ENCODE assay signal across 1 cellular context in the genomic region with DNA sequence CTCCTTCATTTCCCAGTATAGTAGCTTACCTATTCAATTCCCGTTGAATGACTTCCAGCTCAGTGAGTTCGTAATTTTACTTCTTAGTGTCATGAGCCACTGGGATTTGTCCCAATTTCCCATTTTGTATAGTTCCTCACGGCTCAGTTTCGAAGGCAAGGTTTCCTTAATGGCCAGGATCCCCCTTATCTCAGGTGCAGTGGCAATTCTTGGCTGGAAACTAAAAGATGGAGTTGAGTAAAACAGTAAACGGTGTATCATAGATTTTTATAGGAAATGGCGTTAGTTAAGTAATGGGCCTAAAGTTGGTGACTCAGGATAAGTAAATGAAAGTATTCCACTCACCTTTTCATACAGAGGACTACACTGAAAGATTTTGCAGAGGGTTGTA.
TF ChIP-seq lines count a peak whose summit lies in the region.

No MANE protein-coding gene starts in this region.

TF ChIP-seq in K562, 482 proteins besides CTCF, POLR2A, EP300 and RAD21 (continued from another document):
- TF ChIP-seq, protein P1, sequence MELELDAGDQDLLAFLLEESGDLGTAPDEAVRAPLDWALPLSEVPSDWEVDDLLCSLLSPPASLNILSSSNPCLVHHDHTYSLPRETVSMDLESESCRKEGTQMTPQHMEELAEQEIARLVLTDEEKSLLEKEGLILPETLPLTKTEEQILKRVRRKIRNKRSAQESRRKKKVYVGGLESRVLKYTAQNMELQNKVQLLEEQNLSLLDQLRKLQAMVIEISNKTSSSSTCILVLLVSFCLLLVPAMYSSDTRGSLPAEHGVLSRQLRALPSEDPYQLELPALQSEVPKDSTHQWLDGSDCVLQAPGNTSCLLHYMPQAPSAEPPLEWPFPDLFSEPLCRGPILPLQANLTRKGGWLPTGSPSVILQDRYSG (tag; conservative IDR thresholded peaks at IDR 0.05; ENCODE audit: low read depth), result 0 out of 2 replicates have a peak, but pooled peaks have one; percentile 37
- TF ChIP-seq, protein P2, sequence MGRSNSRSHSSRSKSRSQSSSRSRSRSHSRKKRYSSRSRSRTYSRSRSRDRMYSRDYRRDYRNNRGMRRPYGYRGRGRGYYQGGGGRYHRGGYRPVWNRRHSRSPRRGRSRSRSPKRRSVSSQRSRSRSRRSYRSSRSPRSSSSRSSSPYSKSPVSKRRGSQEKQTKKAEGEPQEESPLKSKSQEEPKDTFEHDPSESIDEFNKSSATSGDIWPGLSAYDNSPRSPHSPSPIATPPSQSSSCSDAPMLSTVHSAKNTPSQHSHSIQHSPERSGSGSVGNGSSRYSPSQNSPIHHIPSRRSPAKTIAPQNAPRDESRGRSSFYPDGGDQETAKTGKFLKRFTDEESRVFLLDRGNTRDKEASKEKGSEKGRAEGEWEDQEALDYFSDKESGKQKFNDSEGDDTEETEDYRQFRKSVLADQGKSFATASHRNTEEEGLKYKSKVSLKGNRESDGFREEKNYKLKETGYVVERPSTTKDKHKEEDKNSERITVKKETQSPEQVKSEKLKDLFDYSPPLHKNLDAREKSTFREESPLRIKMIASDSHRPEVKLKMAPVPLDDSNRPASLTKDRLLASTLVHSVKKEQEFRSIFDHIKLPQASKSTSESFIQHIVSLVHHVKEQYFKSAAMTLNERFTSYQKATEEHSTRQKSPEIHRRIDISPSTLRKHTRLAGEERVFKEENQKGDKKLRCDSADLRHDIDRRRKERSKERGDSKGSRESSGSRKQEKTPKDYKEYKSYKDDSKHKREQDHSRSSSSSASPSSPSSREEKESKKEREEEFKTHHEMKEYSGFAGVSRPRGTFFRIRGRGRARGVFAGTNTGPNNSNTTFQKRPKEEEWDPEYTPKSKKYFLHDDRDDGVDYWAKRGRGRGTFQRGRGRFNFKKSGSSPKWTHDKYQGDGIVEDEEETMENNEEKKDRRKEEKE (IDR thresholded peaks at IDR 0.05; ENCODE audit: borderline replicate concordance in 1 of 2, control insufficient read depth in 1 of 2, low read depth in 2 of 2, low read length in 1 of 2), result peak in 1 of 2 experiments; percentile 31; a peak in 1 of 4 replicates
- TF ChIP-seq ZNF217 (CRISPR knock-in tag; IDR thresholded peaks at IDR 0.05), result no peak
- no peak for TF ChIP-seq ZKSCAN8 (CRISPR knock-in tag; IDR thresholded peaks at IDR 0.05)
- 0 out of 4 replicates have a peak, but pooled peaks have one; percentile 15 to 28 for TF ChIP-seq KDM1A (IDR thresholded peaks at IDR 0.05)
- no peak for TF ChIP-seq RB1 (IDR thresholded peaks at IDR 0.05; ENCODE audit: low read depth)
- peak; percentile 58; the same call in 1 of the 2 replicates for TF ChIP-seq KAT8 (IDR thresholded peaks at IDR 0.05; ENCODE audit: low read depth)
- TF ChIP-seq, protein P3, sequence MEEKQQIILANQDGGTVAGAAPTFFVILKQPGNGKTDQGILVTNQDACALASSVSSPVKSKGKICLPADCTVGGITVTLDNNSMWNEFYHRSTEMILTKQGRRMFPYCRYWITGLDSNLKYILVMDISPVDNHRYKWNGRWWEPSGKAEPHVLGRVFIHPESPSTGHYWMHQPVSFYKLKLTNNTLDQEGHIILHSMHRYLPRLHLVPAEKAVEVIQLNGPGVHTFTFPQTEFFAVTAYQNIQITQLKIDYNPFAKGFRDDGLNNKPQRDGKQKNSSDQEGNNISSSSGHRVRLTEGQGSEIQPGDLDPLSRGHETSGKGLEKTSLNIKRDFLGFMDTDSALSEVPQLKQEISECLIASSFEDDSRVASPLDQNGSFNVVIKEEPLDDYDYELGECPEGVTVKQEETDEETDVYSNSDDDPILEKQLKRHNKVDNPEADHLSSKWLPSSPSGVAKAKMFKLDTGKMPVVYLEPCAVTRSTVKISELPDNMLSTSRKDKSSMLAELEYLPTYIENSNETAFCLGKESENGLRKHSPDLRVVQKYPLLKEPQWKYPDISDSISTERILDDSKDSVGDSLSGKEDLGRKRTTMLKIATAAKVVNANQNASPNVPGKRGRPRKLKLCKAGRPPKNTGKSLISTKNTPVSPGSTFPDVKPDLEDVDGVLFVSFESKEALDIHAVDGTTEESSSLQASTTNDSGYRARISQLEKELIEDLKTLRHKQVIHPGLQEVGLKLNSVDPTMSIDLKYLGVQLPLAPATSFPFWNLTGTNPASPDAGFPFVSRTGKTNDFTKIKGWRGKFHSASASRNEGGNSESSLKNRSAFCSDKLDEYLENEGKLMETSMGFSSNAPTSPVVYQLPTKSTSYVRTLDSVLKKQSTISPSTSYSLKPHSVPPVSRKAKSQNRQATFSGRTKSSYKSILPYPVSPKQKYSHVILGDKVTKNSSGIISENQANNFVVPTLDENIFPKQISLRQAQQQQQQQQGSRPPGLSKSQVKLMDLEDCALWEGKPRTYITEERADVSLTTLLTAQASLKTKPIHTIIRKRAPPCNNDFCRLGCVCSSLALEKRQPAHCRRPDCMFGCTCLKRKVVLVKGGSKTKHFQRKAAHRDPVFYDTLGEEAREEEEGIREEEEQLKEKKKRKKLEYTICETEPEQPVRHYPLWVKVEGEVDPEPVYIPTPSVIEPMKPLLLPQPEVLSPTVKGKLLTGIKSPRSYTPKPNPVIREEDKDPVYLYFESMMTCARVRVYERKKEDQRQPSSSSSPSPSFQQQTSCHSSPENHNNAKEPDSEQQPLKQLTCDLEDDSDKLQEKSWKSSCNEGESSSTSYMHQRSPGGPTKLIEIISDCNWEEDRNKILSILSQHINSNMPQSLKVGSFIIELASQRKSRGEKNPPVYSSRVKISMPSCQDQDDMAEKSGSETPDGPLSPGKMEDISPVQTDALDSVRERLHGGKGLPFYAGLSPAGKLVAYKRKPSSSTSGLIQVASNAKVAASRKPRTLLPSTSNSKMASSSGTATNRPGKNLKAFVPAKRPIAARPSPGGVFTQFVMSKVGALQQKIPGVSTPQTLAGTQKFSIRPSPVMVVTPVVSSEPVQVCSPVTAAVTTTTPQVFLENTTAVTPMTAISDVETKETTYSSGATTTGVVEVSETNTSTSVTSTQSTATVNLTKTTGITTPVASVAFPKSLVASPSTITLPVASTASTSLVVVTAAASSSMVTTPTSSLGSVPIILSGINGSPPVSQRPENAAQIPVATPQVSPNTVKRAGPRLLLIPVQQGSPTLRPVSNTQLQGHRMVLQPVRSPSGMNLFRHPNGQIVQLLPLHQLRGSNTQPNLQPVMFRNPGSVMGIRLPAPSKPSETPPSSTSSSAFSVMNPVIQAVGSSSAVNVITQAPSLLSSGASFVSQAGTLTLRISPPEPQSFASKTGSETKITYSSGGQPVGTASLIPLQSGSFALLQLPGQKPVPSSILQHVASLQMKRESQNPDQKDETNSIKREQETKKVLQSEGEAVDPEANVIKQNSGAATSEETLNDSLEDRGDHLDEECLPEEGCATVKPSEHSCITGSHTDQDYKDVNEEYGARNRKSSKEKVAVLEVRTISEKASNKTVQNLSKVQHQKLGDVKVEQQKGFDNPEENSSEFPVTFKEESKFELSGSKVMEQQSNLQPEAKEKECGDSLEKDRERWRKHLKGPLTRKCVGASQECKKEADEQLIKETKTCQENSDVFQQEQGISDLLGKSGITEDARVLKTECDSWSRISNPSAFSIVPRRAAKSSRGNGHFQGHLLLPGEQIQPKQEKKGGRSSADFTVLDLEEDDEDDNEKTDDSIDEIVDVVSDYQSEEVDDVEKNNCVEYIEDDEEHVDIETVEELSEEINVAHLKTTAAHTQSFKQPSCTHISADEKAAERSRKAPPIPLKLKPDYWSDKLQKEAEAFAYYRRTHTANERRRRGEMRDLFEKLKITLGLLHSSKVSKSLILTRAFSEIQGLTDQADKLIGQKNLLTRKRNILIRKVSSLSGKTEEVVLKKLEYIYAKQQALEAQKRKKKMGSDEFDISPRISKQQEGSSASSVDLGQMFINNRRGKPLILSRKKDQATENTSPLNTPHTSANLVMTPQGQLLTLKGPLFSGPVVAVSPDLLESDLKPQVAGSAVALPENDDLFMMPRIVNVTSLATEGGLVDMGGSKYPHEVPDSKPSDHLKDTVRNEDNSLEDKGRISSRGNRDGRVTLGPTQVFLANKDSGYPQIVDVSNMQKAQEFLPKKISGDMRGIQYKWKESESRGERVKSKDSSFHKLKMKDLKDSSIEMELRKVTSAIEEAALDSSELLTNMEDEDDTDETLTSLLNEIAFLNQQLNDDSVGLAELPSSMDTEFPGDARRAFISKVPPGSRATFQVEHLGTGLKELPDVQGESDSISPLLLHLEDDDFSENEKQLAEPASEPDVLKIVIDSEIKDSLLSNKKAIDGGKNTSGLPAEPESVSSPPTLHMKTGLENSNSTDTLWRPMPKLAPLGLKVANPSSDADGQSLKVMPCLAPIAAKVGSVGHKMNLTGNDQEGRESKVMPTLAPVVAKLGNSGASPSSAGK (IDR thresholded peaks at IDR 0.05), result 0 out of 2 replicates have a peak, but pooled peaks have one; percentile 65
- TF ChIP-seq MYBL2 (IDR thresholded peaks at IDR 0.05; ENCODE audit: low read depth), result peak; percentile 27; the same call in 1 of the 2 replicates
- no peak for TF ChIP-seq MYBL2 (CRISPR knock-in tag; IDR thresholded peaks at IDR 0.05; ENCODE audit: borderline replicate concordance)
- 0 out of 4 replicates have a peak, but pooled peaks of 1 of the 2 experiments have one; percentile 56 for TF ChIP-seq ARNT (IDR thresholded peaks at IDR 0.05)
- TF ChIP-seq, protein P4, sequence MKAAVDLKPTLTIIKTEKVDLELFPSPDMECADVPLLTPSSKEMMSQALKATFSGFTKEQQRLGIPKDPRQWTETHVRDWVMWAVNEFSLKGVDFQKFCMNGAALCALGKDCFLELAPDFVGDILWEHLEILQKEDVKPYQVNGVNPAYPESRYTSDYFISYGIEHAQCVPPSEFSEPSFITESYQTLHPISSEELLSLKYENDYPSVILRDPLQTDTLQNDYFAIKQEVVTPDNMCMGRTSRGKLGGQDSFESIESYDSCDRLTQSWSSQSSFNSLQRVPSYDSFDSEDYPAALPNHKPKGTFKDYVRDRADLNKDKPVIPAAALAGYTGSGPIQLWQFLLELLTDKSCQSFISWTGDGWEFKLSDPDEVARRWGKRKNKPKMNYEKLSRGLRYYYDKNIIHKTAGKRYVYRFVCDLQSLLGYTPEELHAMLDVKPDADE (conservative IDR thresholded peaks at IDR 0.05; ENCODE audit: control insufficient read depth, low read depth, low read length), result no peak
- peak; percentile 16 for TF ChIP-seq BRD9 (IDR thresholded peaks at IDR 0.05; ENCODE audit: low read depth, partially characterized antibody)
- TF ChIP-seq, protein P5, sequence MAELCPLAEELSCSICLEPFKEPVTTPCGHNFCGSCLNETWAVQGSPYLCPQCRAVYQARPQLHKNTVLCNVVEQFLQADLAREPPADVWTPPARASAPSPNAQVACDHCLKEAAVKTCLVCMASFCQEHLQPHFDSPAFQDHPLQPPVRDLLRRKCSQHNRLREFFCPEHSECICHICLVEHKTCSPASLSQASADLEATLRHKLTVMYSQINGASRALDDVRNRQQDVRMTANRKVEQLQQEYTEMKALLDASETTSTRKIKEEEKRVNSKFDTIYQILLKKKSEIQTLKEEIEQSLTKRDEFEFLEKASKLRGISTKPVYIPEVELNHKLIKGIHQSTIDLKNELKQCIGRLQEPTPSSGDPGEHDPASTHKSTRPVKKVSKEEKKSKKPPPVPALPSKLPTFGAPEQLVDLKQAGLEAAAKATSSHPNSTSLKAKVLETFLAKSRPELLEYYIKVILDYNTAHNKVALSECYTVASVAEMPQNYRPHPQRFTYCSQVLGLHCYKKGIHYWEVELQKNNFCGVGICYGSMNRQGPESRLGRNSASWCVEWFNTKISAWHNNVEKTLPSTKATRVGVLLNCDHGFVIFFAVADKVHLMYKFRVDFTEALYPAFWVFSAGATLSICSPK (IDR thresholded peaks at IDR 0.05; ENCODE audit: borderline replicate concordance), result 0 out of 2 replicates have a peak, but pooled peaks have one; percentile 39
- no peak for TF ChIP-seq SAFB (IDR thresholded peaks at IDR 0.05; ENCODE audit: borderline replicate concordance, low read depth, low read length)
- 0 out of 2 replicates have a peak, but pooled peaks have one; percentile 15 for TF ChIP-seq NR2C1 (IDR thresholded peaks at IDR 0.05)
- 0 out of 2 replicates have a peak, but pooled peaks have one; percentile 28 for TF ChIP-seq NR2C1 (tag; IDR thresholded peaks at IDR 0.05)
- TF ChIP-seq ZNF766 (CRISPR knock-in tag; conservative IDR thresholded peaks at IDR 0.05), result peak; percentile 61; the same call in 1 of the 2 replicates
